In the genomic region with DNA sequence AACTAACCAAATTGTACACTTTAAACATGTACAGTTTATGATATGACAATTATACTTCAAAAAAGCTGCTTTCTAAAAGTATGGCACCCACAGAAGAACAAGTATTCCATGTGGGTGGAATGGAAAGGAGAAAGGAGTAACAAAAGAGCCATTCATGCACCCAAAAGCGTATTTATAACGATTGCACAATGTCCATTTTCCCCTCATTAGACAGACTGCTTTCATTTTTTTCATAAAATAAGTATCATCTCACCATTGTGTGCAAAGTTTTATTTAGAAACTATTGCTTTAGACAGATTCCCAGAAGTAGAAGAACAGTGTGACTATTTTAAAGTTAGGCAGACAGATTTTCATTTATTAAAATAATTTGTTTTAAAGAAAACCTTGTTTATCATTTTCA, we compare ENCODE assay signal across 25 cellular contexts. TPM values are rescaled to one million over a fixed set of nuclear protein-coding genes. Genes with fewer than 3 reads are reported as not detected.
DNase-seq lines count a peak whose midpoint lies in the region; ATAC-seq and TF ChIP-seq lines count a peak whose summit lies in the region.
"Had no signal": no experiment of that assay in that cellular context is flagged by ENCODE, and none has a peak within 500 bp of the region (broad histone marks: within the 10 kb centered on the region; RNA-seq: fewer than 3 reads in every experiment).

No MANE protein-coding gene starts in this region.

- no peak for TF ChIP-seq CTCF in CD4-positive, alpha-beta T cell (IDR thresholded peaks at IDR 0.05)
- TF ChIP-seq CTCF in HEK293 (tag by site-specific recombination; IDR thresholded peaks at IDR 0.05) = no peak

- no peak for DNase-seq in CD4-positive, alpha-beta T cell
- DNase-seq in left colon (no peak), NCI-H2029 treated with DMSO at 0.1 percent for 48 hours (lab: John Stamatoyannopoulos, UW) (no peak)
- DNase-seq: CD4-positive, CD25-positive, alpha-beta regulatory T cell; DMS 273 treated with DMSO at 0.1 percent for 48 hours; DMS79; EL; GDM1; HCEC 1CT; KBM-7; MV-4-11; NCI-H1105; NCI-H146; NCI-H2029; NCI-H2227 treated with DMSO at 0.1 percent for 48 hours; NCI-H526 treated with DMSO at 0.1 percent for 48 hours; SIG-M5; SK-N-SH had no signal

- H3K36me3 ChIP-seq in HEK293 (ENCODE audit: control insufficient read depth in 2 of 2, insufficient read depth in 1 of 2, low read length in 2 of 2) = peaks cover 0 to 3% of the 10 kb centered on the region in 2 experiments; a peak in 1 of 3 replicates

- no peak overlapping the region for H3K27ac ChIP-seq in CD4-positive, alpha-beta T cell (ENCODE audit: low read depth, low read length)
- H3K27ac ChIP-seq in HEK293 (ENCODE audit: extremely low read depth, low read depth, low read length) = no peak overlapping the region
- H3K27ac ChIP-seq: BLaER1 had no signal

- no peaks in the 10 kb centered on the region for H3K9me3 Mint-ChIP-seq in CD4-positive, alpha-beta T cell
- no peaks in the 10 kb centered on the region for H3K9me3 Mint-ChIP-seq in activated T-helper 17 cell treated with anti-CD3 and anti-CD28 coated beads, Interleukin-2, amount 50 U/mL, for 72 hours
- H3K9me3 Mint-ChIP-seq: CD4-positive, CD25-positive, alpha-beta regulatory T cell had no signal

- ATAC-seq in CD4-positive, alpha-beta T cell (ENCODE audit: poor library complexity) = no peak
- ATAC-seq in activated T-helper 17 cell treated with anti-CD3 and anti-CD28 coated beads, Interleukin-2, amount 50 U/mL, for 72 hours (replicated peaks) = no peak
- peak; percentile 52 for ATAC-seq in left colon
- no peak for ATAC-seq in GM18861 (IDR thresholded peaks at IDR 0.05; ENCODE audit: unreplicated experiment)
- ATAC-seq in HG03457 (IDR thresholded peaks at IDR 0.05; ENCODE audit: unreplicated experiment) = no peak
- ATAC-seq: GM12878, Panc1 had no signal

- no peaks in the 10 kb centered on the region for H3K9me3 ChIP-seq in CD4-positive, alpha-beta T cell (ENCODE audit: control insufficient read depth, low read length)
- no peaks in the 10 kb centered on the region for H3K9me3 ChIP-seq in HEK293 (ENCODE audit: control insufficient read depth, insufficient read depth, low read depth, low read length)
- H3K9me3 ChIP-seq: SK-N-SH had no signal

- H3K4me3 ChIP-seq in HEK293 (ENCODE audit: low read depth, low read length) = no peak overlapping the region
- H3K4me3 ChIP-seq: BLaER1, GM12878 had no signal

- H3K4me3 Mint-ChIP-seq in CD4-positive, alpha-beta T cell = no peak overlapping the region
- H3K4me3 Mint-ChIP-seq in activated T-helper 17 cell treated with anti-CD3 and anti-CD28 coated beads, Interleukin-2, amount 50 U/mL, for 72 hours = no peak overlapping the region
- H3K4me3 Mint-ChIP-seq: CD4-positive, CD25-positive, alpha-beta regulatory T cell had no signal

- no peaks in the 10 kb centered on the region for H3K4me1 ChIP-seq in HEK293 (ENCODE audit: control insufficient read depth, insufficient read depth, low read length)
- H3K4me1 ChIP-seq: BLaER1 had no signal

- intact Hi-C loops in CD4-positive, alpha-beta T cell (cut with DNase I, micrococcal nuclease) = loop anchor here in 1 of 2 experiments (5.0 kb wide), 1 partner anchor 35 kb away; no protein-coding TSS in a partner anchor
- intact Hi-C loops in left colon (cut with DNase I, micrococcal nuclease) = no loop called here

- peaks cover 37% of the 10 kb centered on the region for H3K4me1 Mint-ChIP-seq in CD4-positive, alpha-beta T cell (ENCODE audit: low read depth)
- peaks cover 32% of the 10 kb centered on the region for H3K4me1 Mint-ChIP-seq in activated T-helper 17 cell treated with anti-CD3 and anti-CD28 coated beads, Interleukin-2, amount 50 U/mL, for 72 hours

- H3K27ac Mint-ChIP-seq in CD4-positive, alpha-beta T cell = peak overlapping the region; percentile 72
- H3K27ac Mint-ChIP-seq in activated T-helper 17 cell treated with anti-CD3 and anti-CD28 coated beads, Interleukin-2, amount 50 U/mL, for 72 hours = peak overlapping the region; percentile 43

- H3K27me3 Mint-ChIP-seq in CD4-positive, alpha-beta T cell = no peaks in the 10 kb centered on the region
- H3K27me3 Mint-ChIP-seq in activated T-helper 17 cell treated with anti-CD3 and anti-CD28 coated beads, Interleukin-2, amount 50 U/mL, for 72 hours = no peaks in the 10 kb centered on the region
- H3K27me3 Mint-ChIP-seq: CD4-positive, CD25-positive, alpha-beta regulatory T cell had no signal

- H3K36me3 Mint-ChIP-seq in CD4-positive, alpha-beta T cell (ENCODE audit: low read depth) = peaks cover 36% of the 10 kb centered on the region
- H3K36me3 Mint-ChIP-seq in activated T-helper 17 cell treated with anti-CD3 and anti-CD28 coated beads, Interleukin-2, amount 50 U/mL, for 72 hours (ENCODE audit: low read depth) = no peaks in the 10 kb centered on the region

- CTCF ChIA-PET in CD4-positive, alpha-beta T cell (lab: Charles Lee) = no interaction called here
- CTCF ChIA-PET in HEK293 (lab: Yijun Ruan, JAX) = no interaction called here

- no peaks in the 10 kb centered on the region for H3K27me3 ChIP-seq in CD4-positive, alpha-beta T cell (ENCODE audit: control insufficient read depth, insufficient read depth, low read length)
- H3K27me3 ChIP-seq: BLaER1 had no signal

- POLR2A ChIA-PET in CD4-positive, alpha-beta T cell (lab: Charles Lee) = no interaction called here
- POLR2A ChIA-PET in HEK293 (lab: Yijun Ruan, JAX) = no interaction called here

TF ChIP-seq in HEK293, 187 proteins besides CTCF, POLR2A, EP300 and RAD21:
- no peak for TF ChIP-seq ZNF585B (tag by site-specific recombination; IDR thresholded peaks at IDR 0.05)
- TF ChIP-seq, protein P1, sequence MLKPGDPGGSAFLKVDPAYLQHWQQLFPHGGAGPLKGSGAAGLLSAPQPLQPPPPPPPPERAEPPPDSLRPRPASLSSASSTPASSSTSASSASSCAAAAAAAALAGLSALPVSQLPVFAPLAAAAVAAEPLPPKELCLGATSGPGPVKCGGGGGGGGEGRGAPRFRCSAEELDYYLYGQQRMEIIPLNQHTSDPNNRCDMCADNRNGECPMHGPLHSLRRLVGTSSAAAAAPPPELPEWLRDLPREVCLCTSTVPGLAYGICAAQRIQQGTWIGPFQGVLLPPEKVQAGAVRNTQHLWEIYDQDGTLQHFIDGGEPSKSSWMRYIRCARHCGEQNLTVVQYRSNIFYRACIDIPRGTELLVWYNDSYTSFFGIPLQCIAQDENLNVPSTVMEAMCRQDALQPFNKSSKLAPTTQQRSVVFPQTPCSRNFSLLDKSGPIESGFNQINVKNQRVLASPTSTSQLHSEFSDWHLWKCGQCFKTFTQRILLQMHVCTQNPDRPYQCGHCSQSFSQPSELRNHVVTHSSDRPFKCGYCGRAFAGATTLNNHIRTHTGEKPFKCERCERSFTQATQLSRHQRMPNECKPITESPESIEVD (tag by site-specific recombination; IDR thresholded peaks at IDR 0.05) = peak; percentile 28; the same call in 1 of the 2 replicates
TF ChIP-seq in HEK293: peak in this region for 1.

RNA-seq across cellular contexts. Expression of a gene that starts 59.6 kb away (rescaled TPM):
- 10 to 100 TPM; 50.9 to 53.3 TPM for total RNA-seq in CD4-positive, alpha-beta T cell
- total RNA-seq in activated T-helper 17 cell treated with anti-CD3 and anti-CD28 coated beads, Interleukin-2, amount 50 U/mL, for 72 hours = 10 to 100 TPM; 45.8 to 98.2 TPM
- 10 to 100 TPM; 74.0 to 84.4 TPM for total RNA-seq in left colon
